31 cellular contexts compared by ENCODE assay signal in genomic region chr4:185928761-185929455, GRCh38.
"Had no signal": no experiment of that assay in that cellular context is flagged by ENCODE, and none has a peak within 500 bp of the region (broad histone marks: within the 10 kb centered on the region; RNA-seq: fewer than 3 reads in every experiment).

No MANE protein-coding gene starts in this region.

- ATAC-seq: activated CD4-positive, alpha-beta T cell treated with anti-CD3 and anti-CD28 coated beads for 36 hours; activated CD8-positive, alpha-beta memory T cell treated with anti-CD3 and anti-CD28 coated beads, Interleukin-2, amount 10 ng/mL, durations not matched to agents 7 days and 5 days; activated CD8-positive, alpha-beta T cell treated with anti-CD3 and anti-CD28 coated beads, Interleukin-2, amount 10 ng/mL, durations not matched to agents 7 days and 5 days; activated naive CD8-positive, alpha-beta T cell treated with anti-CD3 and anti-CD28 coated beads, Interleukin-2, amount 50 U/mL, for 24 hours; body of pancreas had no signal

- H3K36me3 ChIP-seq: adrenal gland, breast epithelium, cardiac muscle cell, esophagus squamous epithelium had no signal

- H3K9me3 ChIP-seq: adrenal gland, body of pancreas, breast epithelium, esophagus squamous epithelium had no signal

- H3K27ac ChIP-seq: body of pancreas, breast epithelium, cardiac muscle cell, coronary artery, dorsolateral prefrontal cortex, esophagus squamous epithelium had no signal

- DNase-seq: activated CD4-positive, alpha-beta memory T cell treated with anti-CD3 and anti-CD28 coated beads for 36 hours; activated CD4-positive, alpha-beta T cell treated with anti-CD3 and anti-CD28 coated beads for 36 hours; activated CD4-positive, alpha-beta T cell treated with anti-CD3 and anti-CD28 coated beads, Interleukin-2, amount 10 ng/mL, durations not matched to agents 24 days and 14 days; activated CD4-positive, CD25-positive, alpha-beta regulatory T cell; activated CD4-positive, CD25-positive, alpha-beta regulatory T cell treated with anti-CD3 and anti-CD28 coated beads, Interleukin-2, amount 50 U/mL, for 72 hours; activated CD8-positive, alpha-beta memory T cell treated with anti-CD3 and anti-CD28 coated beads, Interleukin-2, amount 10 ng/mL, durations not matched to agents 7 days and 5 days; activated CD8-positive, alpha-beta memory T cell treated with anti-CD3 and anti-CD28 coated beads, Interleukin-2, amount 50 U/mL, for 4 hours; activated CD8-positive, alpha-beta T cell treated with anti-CD3 and anti-CD28 coated beads, Interleukin-2, amount 10 ng/mL, durations not matched to agents 7 days and 5 days; activated effector memory CD4-positive, alpha-beta T cell treated with anti-CD3 and anti-CD28 coated beads, Interleukin-2, amount 50 U/mL, for 16 hours; activated naive CD4-positive, alpha-beta T cell treated with anti-CD3 and anti-CD28 coated beads for 36 hours; activated naive CD8-positive, alpha-beta T cell treated with anti-CD3 and anti-CD28 coated beads for 36 hours; activated naive CD8-positive, alpha-beta T cell treated with anti-CD3 and anti-CD28 coated beads, Interleukin-2, amount 50 U/mL, for 24 hours; activated T-cell treated with anti-CD3 and anti-CD28 coated beads, Interleukin-2, amount 50 U/mL, for 1 hour; activated T-cell treated with anti-CD3 and anti-CD28 coated beads, Interleukin-2, amount 50 U/mL, for 48 hours; adrenal gland; amygdala; aorta; body of pancreas; central memory CD4-positive, alpha-beta T cell; cerebellar nuclear complex; dorsolateral prefrontal cortex; effector memory CD4-positive, alpha-beta T cell; endodermal cell; erythroblast; esophagus squamous epithelium; foreskin melanocyte; head of caudate nucleus; T-helper 2 cell had no signal

- H3K4me1 ChIP-seq: body of pancreas, breast epithelium, esophagus squamous epithelium had no signal

- H3K27me3 ChIP-seq: adrenal gland, body of pancreas, breast epithelium, cardiac muscle cell, esophagus squamous epithelium had no signal

- H3K4me3 ChIP-seq: adrenal gland, body of pancreas, breast epithelium, cardiac muscle cell, coronary artery, dorsolateral prefrontal cortex, esophagus squamous epithelium had no signal
